In the genomic region with DNA sequence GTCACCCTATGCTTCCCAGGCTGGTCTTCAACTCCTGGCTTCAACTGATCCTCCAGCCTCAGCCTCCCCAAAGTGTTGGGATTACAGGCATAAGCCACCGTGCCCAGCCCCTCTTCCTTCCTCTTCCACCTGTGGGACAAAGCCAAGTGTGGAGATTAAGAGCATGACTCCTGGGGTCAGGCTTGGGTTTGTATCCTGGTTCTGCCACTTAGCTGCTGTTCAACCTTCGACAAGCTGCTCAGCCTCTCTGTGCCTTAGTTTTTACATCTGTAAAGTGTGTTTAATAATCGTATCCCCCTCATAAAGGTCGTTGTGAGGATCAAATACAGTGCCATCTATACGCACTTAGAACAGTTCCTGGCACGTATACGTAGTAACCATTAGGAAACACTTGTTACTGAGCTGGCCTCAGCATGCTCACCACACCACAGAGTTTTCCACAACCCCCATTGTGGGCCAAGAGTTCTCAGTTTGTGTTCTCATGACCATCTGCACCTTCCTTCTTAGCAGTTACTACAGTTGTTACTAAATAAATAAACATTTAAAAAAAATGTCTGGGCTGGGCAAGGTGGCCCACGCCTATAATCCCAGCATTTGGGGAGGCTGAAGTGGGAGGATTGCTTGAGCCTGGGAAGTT, we compare ENCODE assay signal across 15 cellular contexts.
"Had no signal": no experiment of that assay in that cellular context is flagged by ENCODE, and none has a peak within 500 bp of the region (broad histone marks: within the 10 kb centered on the region; RNA-seq: fewer than 3 reads in every experiment).

No MANE protein-coding gene starts in this region.

- H3K36me3 ChIP-seq: breast epithelium, neural progenitor cell, transverse colon had no signal

- H3K4me3 ChIP-seq: breast epithelium, esophagus squamous epithelium, neural progenitor cell, transverse colon had no signal

- ATAC-seq: activated CD8-positive, alpha-beta memory T cell treated with anti-CD3 and anti-CD28 coated beads, Interleukin-2, amount 10 ng/mL, durations not matched to agents 7 days and 5 days; left lung; stimulated activated effector memory CD8-positive, alpha-beta T cell treated with anti-CD3 and anti-CD28 coated beads, Interleukin-12 subunit alpha, Interleukin-12 subunit beta, amount 100 ng/mL, for 72 hours had no signal

- H3K9ac ChIP-seq: neural progenitor cell, parathyroid adenoma had no signal

- H2AFZ ChIP-seq: neural progenitor cell, parathyroid adenoma had no signal

- H3K27ac ChIP-seq: breast epithelium, neural progenitor cell, parathyroid adenoma had no signal

- H3K9me3 ChIP-seq: breast epithelium, esophagus squamous epithelium, left lung, transverse colon had no signal

- H3K4me1 ChIP-seq: breast epithelium had no signal

- H3K27me3 ChIP-seq: breast epithelium, esophagus squamous epithelium, left lung, neural progenitor cell, transverse colon had no signal

- H3K4me2 ChIP-seq: neural progenitor cell had no signal

- DNase-seq: activated CD4-positive, alpha-beta T cell treated with anti-CD3 and anti-CD28 coated beads for 1 hour; activated CD4-positive, alpha-beta T cell treated with anti-CD3 and anti-CD28 coated beads, Interleukin-2, amount 50 U/mL, for 48 hours; activated CD8-positive, alpha-beta memory T cell treated with anti-CD3 and anti-CD28 coated beads, Interleukin-2, amount 10 ng/mL, durations not matched to agents 7 days and 5 days; activated effector memory CD4-positive, alpha-beta T cell treated with anti-CD3 and anti-CD28 coated beads, Interleukin-2, amount 50 U/mL, for 16 hours; activated naive CD8-positive, alpha-beta T cell treated with anti-CD3 and anti-CD28 coated beads for 36 hours; activated T-cell treated with anti-CD3 and anti-CD28 coated beads, Interleukin-2, amount 50 U/mL, for 24 hours; esophagus squamous epithelium; foreskin fibroblast; islet precursor cell; left lung; transverse colon had no signal
